In the genomic region with DNA sequence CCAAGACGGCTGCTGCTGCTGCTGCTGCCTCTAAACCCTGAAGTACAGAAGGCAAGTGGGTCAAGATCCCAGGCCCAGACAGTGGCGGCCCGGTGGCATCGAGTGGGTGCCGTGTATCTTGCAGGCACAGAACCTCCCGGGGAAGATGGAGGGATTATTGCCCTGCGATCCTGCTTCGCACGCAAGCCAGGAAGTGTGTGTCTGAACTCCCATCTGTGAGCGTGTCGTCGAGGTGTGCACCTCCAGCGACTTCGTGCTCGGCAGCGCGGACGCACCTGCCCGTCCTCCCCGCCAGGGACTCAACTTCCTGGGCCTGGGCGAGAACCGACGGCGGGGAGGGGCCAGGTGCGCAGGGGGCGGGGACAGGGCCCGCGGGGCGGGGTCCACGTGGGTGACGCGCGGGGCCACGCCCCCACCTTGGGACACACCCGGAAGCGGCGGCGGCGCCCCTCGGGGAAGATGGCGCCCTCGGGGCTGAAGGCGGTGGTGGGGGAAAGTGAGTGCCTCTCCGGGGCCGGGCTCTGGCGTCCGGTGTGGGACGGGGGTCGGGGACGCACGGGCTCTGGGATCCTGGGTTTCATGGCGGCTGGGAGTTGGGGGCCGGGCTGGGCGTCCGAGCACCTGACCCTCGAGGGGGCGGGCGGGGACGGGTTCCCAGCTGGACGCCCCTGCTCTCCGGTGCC, we compare ENCODE assay signal across 8 cellular contexts. TPM values are rescaled to one million over a fixed set of nuclear protein-coding genes. Genes with fewer than 3 reads are reported as not detected.
DNase-seq lines count a peak whose midpoint lies in the region; ATAC-seq and TF ChIP-seq lines count a peak whose summit lies in the region.

A gene (plus strand): TSS at position 420 of the 683 bp plus-strand sequence. CDS start 40 bp downstream, at position 460.

- intact Hi-C loops in left ventricle myocardium superior (cut with micrococcal nuclease) = no loop called here

- no peaks in the 10 kb centered on the region for H3K36me3 Mint-ChIP-seq in activated naive CD4-positive, alpha-beta T cell treated with anti-CD3 and anti-CD28 coated beads, Interleukin-2, amount 50 U/mL, for 24 hours

- TF ChIP-seq CTCF in BJ (IDR thresholded peaks at IDR 0.05; ENCODE audit: insufficient read depth, low read depth, low read length) (no peak), KMS-11 (conservative IDR thresholded peaks at IDR 0.05; ENCODE audit: low read depth, low read length) (no peak), SU-DHL-6 (IDR thresholded peaks at IDR 0.05; ENCODE audit: insufficient read depth, low read length, poor library complexity, severe bottlenecking) (no peak)

- DNase-seq in BJ (ENCODE audit: low read depth) (no peak), left ventricle myocardium superior (peak; percentile 76), skeletal muscle cell (ENCODE audit: low read depth) (no peak), dedifferentiated amniotic fluid mesenchymal stem cell (ENCODE audit: extremely low spot score) (no peak)

- CTCF ChIA-PET in BJ (lab: Yijun Ruan, JAX) = interaction anchor here (1.3 to 2.8 kb wide), 2 partner anchors 14 to 163 kb away, joined by 3 to 15 read pairs; no protein-coding TSS in a partner anchor

- H3K79me2 ChIP-seq in KMS-11 (ENCODE audit: insufficient read depth, low read depth) (no peaks in the 10 kb centered on the region), SU-DHL-6 (ENCODE audit: insufficient read depth, low read length) (0 out of 2 replicates have a peak, but pooled peaks cover 7% of the 10 kb centered on the region)

- H3K27ac Mint-ChIP-seq in activated naive CD4-positive, alpha-beta T cell treated with anti-CD3 and anti-CD28 coated beads, Interleukin-2, amount 50 U/mL, for 24 hours = peak within 1 kb of the TSS; percentile 74

- no peaks in the 10 kb centered on the region for H3K9me2 ChIP-seq in SU-DHL-6 (replicated peaks; ENCODE audit: insufficient read depth, low read length)

- POLR2A ChIA-PET in BJ (lab: Charles Lee) = no interaction called here

- peak within 1 kb of the TSS; percentile 57 for H3K4me3 ChIP-seq in BJ (ENCODE audit: low read depth, low read length)
- H3K4me3 ChIP-seq in KMS-11 (IDR thresholded peaks at IDR 0.05; ENCODE audit: insufficient read depth, low read depth, low read length) = no peak within 1 kb of the TSS
- H3K4me3 ChIP-seq in SU-DHL-6 (ENCODE audit: insufficient read depth, low read length, poor library complexity, severe bottlenecking) = peak within 1 kb of the TSS; percentile 91
- peak within 1 kb of the TSS; percentile 25 for H3K4me3 ChIP-seq in skeletal muscle cell (ENCODE audit: low read depth, low read length)

- peaks cover 36% of the 10 kb centered on the region for H3K4me1 Mint-ChIP-seq in activated naive CD4-positive, alpha-beta T cell treated with anti-CD3 and anti-CD28 coated beads, Interleukin-2, amount 50 U/mL, for 24 hours

- no peaks in the 10 kb centered on the region for H3F3A ChIP-seq in SU-DHL-6 (ENCODE audit: insufficient read depth)

- no peaks in the 10 kb centered on the region for H3K27me3 Mint-ChIP-seq in activated naive CD4-positive, alpha-beta T cell treated with anti-CD3 and anti-CD28 coated beads, Interleukin-2, amount 50 U/mL, for 24 hours

- peak within 1 kb of the TSS; percentile 68 for H3K4me2 ChIP-seq in KMS-11
- peak within 1 kb of the TSS; percentile 80 for H3K4me2 ChIP-seq in SU-DHL-6 (ENCODE audit: low read depth, low read length, poor library complexity, severe bottlenecking)

- H3K27me3 ChIP-seq in BJ (ENCODE audit: control insufficient read depth, insufficient read depth, low read length) (no peaks in the 10 kb centered on the region), KMS-11 (ENCODE audit: insufficient read depth, low read depth) (no peaks in the 10 kb centered on the region), SU-DHL-6 (ENCODE audit: low read length) (no peaks in the 10 kb centered on the region)

- H2AFZ ChIP-seq in KMS-11 (ENCODE audit: low read depth) (peak within 1 kb of the TSS; percentile 78), SU-DHL-6 (ENCODE audit: low read depth, low read length, severe bottlenecking) (peak within 1 kb of the TSS; percentile 71)

- H3K4me3 Mint-ChIP-seq in activated naive CD4-positive, alpha-beta T cell treated with anti-CD3 and anti-CD28 coated beads, Interleukin-2, amount 50 U/mL, for 24 hours = peak within 1 kb of the TSS; percentile 83

- H3K36me3 ChIP-seq in BJ (ENCODE audit: control insufficient read depth, insufficient read depth, low read length) = peaks cover 1% of the 10 kb centered on the region; the same call in 1 of the 2 replicates
- no peaks in the 10 kb centered on the region for H3K36me3 ChIP-seq in KMS-11 (ENCODE audit: insufficient read depth)
- no peaks in the 10 kb centered on the region for H3K36me3 ChIP-seq in SU-DHL-6 (ENCODE audit: low read length)

- H3K4me1 ChIP-seq in KMS-11 (ENCODE audit: low read depth, poor library complexity, severe bottlenecking) = peaks cover 4% of the 10 kb centered on the region

- no peak within 1 kb of the TSS for H3K27ac ChIP-seq in KMS-11
- peak within 1 kb of the TSS; percentile 37 for H3K27ac ChIP-seq in SU-DHL-6 (ENCODE audit: low read depth, low read length)

- peak within 1 kb of the TSS; percentile 61; the same call in 1 of the 2 replicates for H3K9ac ChIP-seq in KMS-11
- peak within 1 kb of the TSS; percentile 89 for H3K9ac ChIP-seq in SU-DHL-6 (ENCODE audit: low read length)

- no peaks in the 10 kb centered on the region for H3K9me3 ChIP-seq in SU-DHL-6 (ENCODE audit: insufficient read depth, low read length)

- ATAC-seq in GM19351 (IDR thresholded peaks at IDR 0.05; ENCODE audit: unreplicated experiment) (peak; percentile 69), left ventricle myocardium superior (peak; percentile 68)

- H4K20me1 ChIP-seq in KMS-11 (ENCODE audit: insufficient read depth) (no peaks in the 10 kb centered on the region), SU-DHL-6 (ENCODE audit: low read depth, low read length) (no peaks in the 10 kb centered on the region)

- H3K9me3 Mint-ChIP-seq in activated naive CD4-positive, alpha-beta T cell treated with anti-CD3 and anti-CD28 coated beads, Interleukin-2, amount 50 U/mL, for 24 hours = no peaks in the 10 kb centered on the region

RNA-seq across cellular contexts. Expression of the gene that starts here (rescaled TPM):
- polyA plus RNA-seq in BJ (2011; rRNA removed) = 28.6 and 39.4 TPM in 2 replicates
- polyA minus RNA-seq in BJ (2011; rRNA and poly(A)+ RNA removed) = 39.9 and 55.0 TPM in 2 replicates
- total RNA-seq in left ventricle myocardium superior = 9.7 TPM
